12 cellular contexts compared by ENCODE assay signal in genomic region chr6:84791233-84791632, GRCh38. TPM values are rescaled to one million over a fixed set of nuclear protein-coding genes. Genes with fewer than 3 reads are reported as not detected.
DNase-seq lines count a peak whose midpoint lies in the region; TF ChIP-seq lines count a peak whose summit lies in the region.
"Had no signal": no experiment of that assay in that cellular context is flagged by ENCODE, and none has a peak within 500 bp of the region (broad histone marks: within the 10 kb centered on the region; RNA-seq: fewer than 3 reads in every experiment).

No MANE protein-coding gene starts in this region.

- no peak for TF ChIP-seq CTCF in choroid plexus epithelial cell (conservative IDR thresholded peaks at IDR 0.05; ENCODE audit: low read depth, low read length)

- in situ Hi-C loops in HAP-1 (cut with MboI; ENCODE audit: low sequenced_read_pairs): no loop called here

- H3K4me3 ChIP-seq in choroid plexus epithelial cell (ENCODE audit: low read depth, low read length) (no peak overlapping the region), HAP-1 (no peak overlapping the region)
- H3K4me3 ChIP-seq: upper lobe of left lung had no signal

- H3K27me3 ChIP-seq in HAP-1 (ENCODE audit: low read depth): no peaks in the 10 kb centered on the region
- H3K27me3 ChIP-seq: upper lobe of left lung had no signal

- DNase-seq in A172 (ENCODE audit: low spot score) (peak; percentile 52), H4 (ENCODE audit: low spot score) (peak; percentile 4), NOMO-1 treated with DMSO at 0.1 percent for 48 hours (lab: John Stamatoyannopoulos, UW; ENCODE audit: unreplicated experiment) (peak; percentile 69), choroid plexus epithelial cell (ENCODE audit: low read depth) (peak; percentile 55), NCI-H1436 (lab: John Stamatoyannopoulos, UW) (no peak), NCI-H2196 treated with DMSO at 0.1 percent for 48 hours (lab: John Stamatoyannopoulos, UW; ENCODE audit: unreplicated experiment) (no peak), HAP-1 (ENCODE audit: low spot score in 2 of 2) (no peak), GM19240 (ENCODE audit: insufficient read length, low spot score) (no peak)
- DNase-seq: DMS 273 treated with DMSO at 0.1 percent for 48 hours, Karpas-422, Right ventricle myocardium superior, upper lobe of left lung had no signal

- H3K36me3 ChIP-seq in HAP-1 (replicated peaks): no peaks in the 10 kb centered on the region
- H3K36me3 ChIP-seq: upper lobe of left lung had no signal

- H3K9me3 ChIP-seq in HAP-1: no peaks in the 10 kb centered on the region
- H3K9me3 ChIP-seq: upper lobe of left lung had no signal

- H3K4me1 ChIP-seq in HAP-1: no peaks in the 10 kb centered on the region
- H3K4me1 ChIP-seq: upper lobe of left lung had no signal

RNA-seq across cellular contexts. Expression of gene TBX18, which starts 26.8 kb away (rescaled TPM):
- total RNA-seq in A172 (2014; rRNA removed; shearing (Covaris generic)): not detected in 2 replicates
- 0.47 and 0.48 TPM in 2 replicates for total RNA-seq in H4 (2014; rRNA removed; shearing (Covaris generic))

Comparison
In these comparisons a context has a peak if more than half of its experiments do, and no peak if none do; other contexts are left out.
1. DNase-seq: peak in A172 (single experiment), H4 (single experiment), NOMO-1 treated with DMSO at 0.1 percent for 48 hours (single experiment) and choroid plexus epithelial cell (single experiment); none in NCI-H1436 (single experiment), NCI-H2196 treated with DMSO at 0.1 percent for 48 hours (single experiment), HAP-1 (0 of 2) and GM19240 (single experiment).